8 cellular contexts compared by ENCODE assay signal in genomic region chr14:102437997-102438922, GRCh38.
A peak's percentile ranks its signal among the peaks of the same experiment; 100 is the strongest.
DNase-seq lines count a peak whose midpoint lies in the region; ATAC-seq and TF ChIP-seq lines count a peak whose summit lies in the region.

No MANE protein-coding gene starts in this region.

- no peaks in the 10 kb centered on the region for H4K20me1 ChIP-seq in MM.1S (ENCODE audit: insufficient read depth, low read length)

- H3K27me3 Mint-ChIP-seq in glutamatergic neuron (ENCODE audit: unreplicated experiment) (no peaks in the 10 kb centered on the region), osteocyte (ENCODE audit: unreplicated experiment) (no peaks in the 10 kb centered on the region)

- no peak overlapping the region for H3K27ac ChIP-seq in MM.1S (ENCODE audit: low read length)
- no peak overlapping the region for H3K27ac ChIP-seq in testis

- H3K27me3 ChIP-seq in MM.1S (replicated peaks; ENCODE audit: insufficient read depth, low read length) (no peaks in the 10 kb centered on the region), testis (no peaks in the 10 kb centered on the region)

- H3K9me3 ChIP-seq in ES-I3 (ENCODE audit: control insufficient read depth, insufficient read depth, low read length) (no peaks in the 10 kb centered on the region), MM.1S (replicated peaks; ENCODE audit: insufficient read depth, low read length) (no peaks in the 10 kb centered on the region), testis (no peaks in the 10 kb centered on the region)

- H3K4me2 ChIP-seq in MM.1S (ENCODE audit: low read depth, low read length) = peak overlapping the region; percentile 76; the same call in 1 of the 2 replicates

- ATAC-seq in GM18867 (IDR thresholded peaks at IDR 0.05; ENCODE audit: unreplicated experiment) = no peak

- no peaks in the 10 kb centered on the region for H3K79me2 ChIP-seq in MM.1S (ENCODE audit: low read length)

- 24 to 27% methylated on average over 25 to 31 of the region's 31 CpGs for WGBS in testis, 2 donors

- H3K4me3 Mint-ChIP-seq in glutamatergic neuron (ENCODE audit: unreplicated experiment) = no peak overlapping the region
- H3K4me3 Mint-ChIP-seq in osteocyte (ENCODE audit: unreplicated experiment) = peak overlapping the region; percentile 47

- H3K36me3 Mint-ChIP-seq in glutamatergic neuron (ENCODE audit: unreplicated experiment) (no peaks in the 10 kb centered on the region), osteocyte (ENCODE audit: unreplicated experiment) (peaks cover 25% of the 10 kb centered on the region)

- no peaks in the 10 kb centered on the region; the same call in 1 of the 2 replicates for H3K36me3 ChIP-seq in ES-I3 (ENCODE audit: insufficient read depth, low read length)
- H3K36me3 ChIP-seq in MM.1S (replicated peaks; ENCODE audit: insufficient read depth, low read length) = no peaks in the 10 kb centered on the region
- no peaks in the 10 kb centered on the region for H3K36me3 ChIP-seq in testis (ENCODE audit: low read depth, missing control alignments)

- H3K4me3 ChIP-seq in MM.1S (ENCODE audit: low read length) = no peak overlapping the region
- H3K4me3 ChIP-seq in testis = no peak overlapping the region

- intact Hi-C loops in testis (cut with DNase I; ENCODE audit: low total_unique reads) = loop anchor here (5.0 kb wide), 1 partner anchor 79 kb away; no protein-coding TSS in a partner anchor

- DNase-seq in MM.1S (peak; percentile 26), SK-N-DZ (ENCODE audit: low spot score) (peak; percentile 60), glutamatergic neuron (peak; percentile 93), osteocyte (ENCODE audit: extremely low spot score, unreplicated experiment) (peak; percentile 93), testis (peak; percentile 87)
- peak; percentile 55 for DNase-seq in activated naive CD4-positive, alpha-beta T cell treated with anti-CD3 and anti-CD28 coated beads, Interleukin-2, amount 50 U/mL, for 16 hours

- H3K4me1 Mint-ChIP-seq in glutamatergic neuron (ENCODE audit: low read depth, unreplicated experiment) = peaks cover 6% of the 10 kb centered on the region
- H3K4me1 Mint-ChIP-seq in osteocyte (ENCODE audit: unreplicated experiment) = peaks cover 6% of the 10 kb centered on the region

- TF ChIP-seq CTCF in MM.1S (IDR thresholded peaks at IDR 0.05; ENCODE audit: low read length) (peak; percentile 52), glutamatergic neuron (IDR thresholded peaks at IDR 0.05; ENCODE audit: partially characterized antibody, unreplicated experiment) (peak; percentile 79), osteocyte (IDR thresholded peaks at IDR 0.05) (peak; percentile 89), testis (IDR thresholded peaks at IDR 0.05) (peak; percentile 64 to 80 (median 66))

- H3K27ac Mint-ChIP-seq in glutamatergic neuron (ENCODE audit: unreplicated experiment) = no peak overlapping the region
- no peak overlapping the region for H3K27ac Mint-ChIP-seq in osteocyte (ENCODE audit: unreplicated experiment)

- no peaks in the 10 kb centered on the region for H3K9me3 Mint-ChIP-seq in glutamatergic neuron (ENCODE audit: unreplicated experiment)
- H3K9me3 Mint-ChIP-seq in osteocyte (ENCODE audit: unreplicated experiment) = no peaks in the 10 kb centered on the region

- H3K9me2 ChIP-seq in MM.1S (replicated peaks; ENCODE audit: insufficient read depth, low read length) = no peaks in the 10 kb centered on the region

- H2AFZ ChIP-seq in MM.1S (ENCODE audit: low read length) = no peak overlapping the region

- no peak for TF ChIP-seq POLR2A in testis (IDR thresholded peaks at IDR 0.05)

- no peaks in the 10 kb centered on the region; the same call in 1 of the 2 replicates for H3K4me1 ChIP-seq in ES-I3 (ENCODE audit: insufficient read depth, low read length)
- no peaks in the 10 kb centered on the region for H3K4me1 ChIP-seq in MM.1S (ENCODE audit: low read length)
- no peaks in the 10 kb centered on the region for H3K4me1 ChIP-seq in testis

- H3F3A ChIP-seq in MM.1S (ENCODE audit: insufficient read depth, low read length) = no peaks in the 10 kb centered on the region

- H3K9ac ChIP-seq in ES-I3 (ENCODE audit: low read depth, low read length) (0 out of 2 replicates have a peak overlapping the region, but pooled peaks have one; percentile 22), MM.1S (ENCODE audit: low read length) (no peak overlapping the region)

Comparison
In these comparisons a context has a peak if more than half of its experiments do, and no peak if none do; other contexts are left out.
1. DNase-seq: peak in every context shown above with its lines; median percentile 93 in glutamatergic neuron; 93 in osteocyte; 87 in testis; 60 in SK-N-DZ; 55 in activated naive CD4-positive, alpha-beta T cell treated with anti-CD3 and anti-CD28 coated beads, Interleukin-2, amount 50 U/mL, for 16 hours; 26 in MM.1S.